27 cellular contexts compared by ENCODE assay signal in the genomic region with DNA sequence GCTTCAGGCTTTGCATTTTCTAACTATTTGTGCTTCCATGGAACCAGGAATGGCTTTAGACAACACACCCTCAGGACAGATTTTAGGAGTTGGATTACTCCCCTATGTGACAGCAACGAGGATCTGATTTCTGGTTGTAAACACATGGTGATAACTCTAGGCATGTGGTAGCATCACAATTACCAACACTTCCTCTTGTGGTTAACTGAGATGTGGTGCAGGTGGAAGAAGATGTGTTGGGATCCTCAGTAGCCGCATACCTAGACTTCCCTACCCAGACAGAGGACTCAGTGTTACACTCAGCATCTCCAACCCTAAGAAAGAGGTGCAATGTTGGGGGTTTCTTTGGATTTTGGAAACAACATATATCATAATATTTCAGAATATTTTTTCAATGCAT.
"Had no signal": no experiment of that assay in that cellular context is flagged by ENCODE, and none has a peak within 500 bp of the region (broad histone marks: within the 10 kb centered on the region; RNA-seq: fewer than 3 reads in every experiment).

No MANE protein-coding gene starts in this region.

- H3K4me3 ChIP-seq: body of pancreas, esophagus squamous epithelium, gastroesophageal sphincter, heart right ventricle, hepatocyte had no signal

- ATAC-seq: activated T-cell treated with anti-CD3 and anti-CD28 coated beads, Interleukin-2, amount 50 U/mL, for 4 hours; activated T-helper 17 cell treated with anti-CD3 and anti-CD28 coated beads, Interleukin-2, amount 50 U/mL, for 72 hours; body of pancreas; gastroesophageal sphincter; heart right ventricle; T-helper 17 cell; WTC11 had no signal

- DNase-seq: activated CD4-positive, alpha-beta memory T cell treated with anti-CD3 and anti-CD28 coated beads, Interleukin-2, amount 10 ng/mL, durations not matched to agents 7 days and 5 days; activated CD4-positive, alpha-beta T cell treated with anti-CD3 and anti-CD28 coated beads for 1 hour; activated CD4-positive, alpha-beta T cell treated with anti-CD3 and anti-CD28 coated beads for 4 hours; activated CD4-positive, alpha-beta T cell treated with anti-CD3 and anti-CD28 coated beads, Interleukin-2, amount 10 ng/mL, durations not matched to agents 7 days and 5 days; activated CD4-positive, alpha-beta T cell treated with anti-CD3 and anti-CD28 coated beads, Interleukin-2, amount 50 U/mL, for 4 hours; activated CD8-positive, alpha-beta memory T cell treated with anti-CD3 and anti-CD28 coated beads for 24 hours; activated effector memory CD4-positive, alpha-beta T cell treated with Interleukin-2 at 50 U/mL for 16 hours; activated gamma-delta T cell treated with Interleukin-2 at 50 U/mL for 16 hours; activated naive CD4-positive, alpha-beta T cell treated with anti-CD3 and anti-CD28 coated beads, Interleukin-2, amount 50 U/mL, for 16 hours; activated naive CD4-positive, alpha-beta T cell treated with Interleukin-2 at 50 U/mL for 16 hours; activated T-cell treated with anti-CD3 and anti-CD28 coated beads, Interleukin-2, amount 50 U/mL, for 4 hours; amniotic stem cell; anterior cingulate cortex; body of pancreas; caudate nucleus; cortex of kidney; dermis blood vessel endothelial cell; effector CD4-positive, alpha-beta T cell; esophagus squamous epithelium; foreskin melanocyte; heart right ventricle; T-helper 17 cell; T1000 had no signal
